ENCODE assay signal across 8 cellular contexts in genomic region chr10:38093816-38094157, GRCh38.
A peak's percentile ranks its signal among the peaks of the same experiment; 100 is the strongest.
DNase-seq lines count a peak whose midpoint lies in the region; ATAC-seq and TF ChIP-seq lines count a peak whose summit lies in the region.

No MANE protein-coding gene starts in this region.

- peak overlapping the region; percentile 87 for H2AFZ ChIP-seq in KMS-11 (ENCODE audit: low read depth)

- peak overlapping the region; percentile 42 to 89 (median 86) for H3K27ac Mint-ChIP-seq in nephron

- peaks cover 8% of the 10 kb centered on the region; the same call in 1 of the 2 replicates for H3K79me2 ChIP-seq in KMS-11 (ENCODE audit: insufficient read depth, low read depth)

- H3K36me3 ChIP-seq in KMS-11 (ENCODE audit: insufficient read depth) (peaks cover 5% of the 10 kb centered on the region; the same call in 1 of the 2 replicates), duodenal mucosa (ENCODE audit: control insufficient read depth in 1 of 2, insufficient read depth in 2 of 2, low read length in 2 of 2) (peaks cover 3 to 24% of the 10 kb centered on the region in 2 donors)

- peaks cover 3% of the 10 kb centered on the region for H3K4me1 ChIP-seq in KMS-11 (ENCODE audit: low read depth, poor library complexity, severe bottlenecking)
- H3K4me1 ChIP-seq in duodenal mucosa (ENCODE audit: control insufficient read depth in 1 of 2, insufficient read depth in 2 of 2, low read length in 2 of 2) = peaks cover 3 to 13% of the 10 kb centered on the region in 2 donors

- H3K27ac ChIP-seq in KMS-11 (no peak overlapping the region), duodenal mucosa (ENCODE audit: low read depth, low read length) (peak overlapping the region; percentile 7)

- H3K27me3 Mint-ChIP-seq in nephron (ENCODE audit: low read depth) = no peaks in the 10 kb centered on the region

- TF ChIP-seq CTCF in KMS-11 (conservative IDR thresholded peaks at IDR 0.05; ENCODE audit: low read depth, low read length) (no peak), nephron (IDR thresholded peaks at IDR 0.05; ENCODE audit: unreplicated experiment in 3 of 3) (no peak)

- H3K4me1 Mint-ChIP-seq in nephron = peaks cover 5% of the 10 kb centered on the region

- H3K36me3 Mint-ChIP-seq in nephron (ENCODE audit: low read depth) = peaks cover 44% of the 10 kb centered on the region

- H3K4me3 Mint-ChIP-seq in nephron = peak overlapping the region; percentile 88 to 90 (median 89)

- no peaks in the 10 kb centered on the region for H4K20me1 ChIP-seq in KMS-11 (ENCODE audit: insufficient read depth)

- H3K9ac ChIP-seq in KMS-11 (peak overlapping the region; percentile 93; the same call in 1 of the 2 replicates), duodenal mucosa (ENCODE audit: low read depth in 1 of 2, low read length in 2 of 2) (peak overlapping the region; percentile 63 to 86)

- no peak overlapping the region for H3K4me3 ChIP-seq in KMS-11 (IDR thresholded peaks at IDR 0.05; ENCODE audit: insufficient read depth, low read depth, low read length)
- H3K4me3 ChIP-seq in duodenal mucosa (ENCODE audit: low read depth in 1 of 2, low read length in 2 of 2) = peak overlapping the region; percentile 96

- DNase-seq in DMS53 (lab: John Stamatoyannopoulos, UW) (peak; percentile 71), NCI-H1105 (lab: John Stamatoyannopoulos, UW) (no peak), NCI-H774 (lab: John Stamatoyannopoulos, UW) (no peak)
- no peak for DNase-seq in effector CD8-positive, alpha-beta T cell (lab: John Stamatoyannopoulos, UW)

- peaks cover 27% of the 10 kb centered on the region for H3K9me3 Mint-ChIP-seq in nephron

- peak; percentile 9 for ATAC-seq in GM21619 (IDR thresholded peaks at IDR 0.05; ENCODE audit: unreplicated experiment)

- H3K27me3 ChIP-seq in KMS-11 (ENCODE audit: insufficient read depth, low read depth) = no peaks in the 10 kb centered on the region
- H3K27me3 ChIP-seq in duodenal mucosa (ENCODE audit: control insufficient read depth in 1 of 2, insufficient read depth in 2 of 2, low read length in 2 of 2) = no peaks in the 10 kb centered on the region

- H3K9me3 ChIP-seq in duodenal mucosa (ENCODE audit: control insufficient read depth in 1 of 2, low read length in 2 of 2) = no peaks in the 10 kb centered on the region

- H3K4me2 ChIP-seq in KMS-11 = peak overlapping the region; percentile 88; the same call in 1 of the 2 replicates
